22 cellular contexts compared by ENCODE assay signal in the genomic region with DNA sequence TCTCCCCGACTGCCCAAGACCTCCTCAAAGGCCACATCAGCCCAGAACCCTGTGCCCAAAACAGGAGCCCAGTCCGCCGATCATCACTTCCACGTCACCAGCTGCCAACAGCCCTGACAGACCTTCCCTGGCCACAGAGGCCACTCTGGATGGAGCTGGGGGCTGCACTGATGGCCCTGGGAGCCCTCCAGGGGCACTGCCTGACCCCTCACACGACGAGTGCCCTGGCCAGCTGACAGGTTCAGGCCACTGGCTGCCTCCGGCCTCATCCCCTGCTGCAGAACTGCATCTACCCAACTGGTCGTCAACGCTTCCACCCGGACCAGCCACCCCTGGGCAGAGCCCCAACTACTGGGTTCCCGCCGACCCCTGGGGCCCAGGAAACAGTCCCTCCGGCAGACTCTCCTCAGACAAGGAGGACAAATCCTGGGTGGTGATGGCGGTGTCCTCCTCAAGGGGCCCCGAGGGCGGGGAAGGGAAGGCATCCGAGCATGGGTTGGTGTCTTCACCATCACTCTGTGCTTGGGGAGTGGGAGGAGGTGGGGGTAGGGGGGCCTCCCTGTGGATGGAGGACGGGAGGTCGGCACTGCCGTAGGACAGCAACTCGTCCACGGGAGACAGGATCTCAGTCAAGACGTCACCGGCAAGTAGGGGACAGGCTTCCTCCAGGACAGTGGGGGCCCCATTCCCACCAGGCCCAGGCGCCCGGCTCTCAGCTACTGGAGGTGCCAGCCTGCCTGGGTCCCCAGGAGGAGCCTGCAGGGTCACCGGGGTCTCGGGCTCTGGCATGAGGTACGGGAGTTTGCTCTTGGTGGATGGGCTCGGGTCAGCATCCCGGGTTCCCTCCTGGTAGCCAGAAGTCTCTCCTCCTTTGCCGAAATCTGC. TPM values are rescaled to one million over a fixed set of nuclear protein-coding genes. Genes with fewer than 3 reads are reported as not detected.
DNase-seq lines count a peak whose midpoint lies in the region; ATAC-seq and TF ChIP-seq lines count a peak whose summit lies in the region.
"Had no signal": no experiment of that assay in that cellular context is flagged by ENCODE, and none has a peak within 500 bp of the region (broad histone marks: within the 10 kb centered on the region; RNA-seq: fewer than 3 reads in every experiment).

No MANE protein-coding gene starts in this region.

- H3K4me3 ChIP-seq in HEK293 (ENCODE audit: low read depth, low read length) (no peak overlapping the region), adrenal gland (no peak overlapping the region)
- H3K4me3 ChIP-seq: BLaER1 treated with 17β-estradiol and CSF1 and Interleukin-3, amounts not matched to agents 10 nM and 100 nM; GM12878; HAP-1 had no signal

- TF ChIP-seq CTCF in HEK293 (tag by site-specific recombination; IDR thresholded peaks at IDR 0.05) = no peak
- TF ChIP-seq CTCF in adrenal gland (IDR thresholded peaks at IDR 0.05) = no peak

- no peak for TF ChIP-seq POLR2A in adrenal gland (IDR thresholded peaks at IDR 0.05)

- no peak overlapping the region for H3K4me3 Mint-ChIP-seq in stimulated activated naive B cell treated with anti-CD40 and anti-IgM and Interleukin-4, amounts not matched to agents 10 μg/mL and 1 μg/mL and 100 μg/mL, for 72 hours
- H3K4me3 Mint-ChIP-seq: B cell; CD14-positive monocyte; CD4-positive, alpha-beta T cell; CD8-positive, alpha-beta memory T cell had no signal

- H3K9me3 ChIP-seq in HEK293 (ENCODE audit: control insufficient read depth, insufficient read depth, low read depth, low read length) (no peaks in the 10 kb centered on the region), adrenal gland (replicated peaks in 1 of 3) (no peaks in the 10 kb centered on the region)
- H3K9me3 ChIP-seq: BLaER1 treated with 17β-estradiol and CSF1 and Interleukin-3, amounts not matched to agents 10 nM and 100 nM; HAP-1 had no signal

- peak; percentile 18 for DNase-seq in left ventricle myocardium superior
- no peak for DNase-seq in cardiac septum (ENCODE audit: low spot score)
- DNase-seq in adrenal gland = no peak
- no peak for DNase-seq in stimulated activated naive B cell treated with anti-CD40 and anti-IgM and Interleukin-4, amounts not matched to agents 10 μg/mL and 1 μg/mL and 100 μg/mL, for 72 hours
- no peak for DNase-seq in NCI-H510A (lab: John Stamatoyannopoulos, UW)
- DNase-seq: CD4-positive, alpha-beta T cell; DMS 273 treated with DMSO at 0.1 percent for 48 hours; DMS79; EL; GDM1; GOT3 had no signal

- no peaks in the 10 kb centered on the region for H3K36me3 Mint-ChIP-seq in stimulated activated naive B cell treated with anti-CD40 and anti-IgM and Interleukin-4, amounts not matched to agents 10 μg/mL and 1 μg/mL and 100 μg/mL, for 72 hours
- H3K36me3 Mint-ChIP-seq: CD14-positive monocyte; CD8-positive, alpha-beta memory T cell had no signal

- H3K27ac ChIP-seq in HEK293 (ENCODE audit: extremely low read depth, low read depth, low read length) = no peak overlapping the region
- peak overlapping the region in 3 of 5 donors; percentile 69 to 85 (median 84) for H3K27ac ChIP-seq in adrenal gland

- ATAC-seq in left ventricle myocardium superior = no peak
- ATAC-seq in stimulated activated naive B cell treated with anti-CD40 and anti-IgM and Interleukin-4, amounts not matched to agents 10 μg/mL and 1 μg/mL and 100 μg/mL, for 72 hours (replicated peaks) = no peak
- no peak for ATAC-seq in GM21367 (IDR thresholded peaks at IDR 0.05; ENCODE audit: unreplicated experiment)

- peaks cover 15 to 17% of the 10 kb centered on the region in 2 donors for H3K27me3 Mint-ChIP-seq in stimulated activated naive B cell treated with anti-CD40 and anti-IgM and Interleukin-4, amounts not matched to agents 10 μg/mL and 1 μg/mL and 100 μg/mL, for 72 hours
- H3K27me3 Mint-ChIP-seq: B cell; CD4-positive, alpha-beta T cell had no signal

- H3K36me3 ChIP-seq in HEK293 (ENCODE audit: control insufficient read depth in 2 of 2, insufficient read depth in 1 of 2, low read length in 2 of 2) (no peaks in the 10 kb centered on the region), adrenal gland (replicated peaks in 1 of 2) (no peaks in the 10 kb centered on the region)
- H3K36me3 ChIP-seq: BLaER1 treated with 17β-estradiol and CSF1 and Interleukin-3, amounts not matched to agents 10 nM and 100 nM; HAP-1 had no signal

- peak overlapping the region; percentile 7 for H3K27ac Mint-ChIP-seq in stimulated activated naive B cell treated with anti-CD40 and anti-IgM and Interleukin-4, amounts not matched to agents 10 μg/mL and 1 μg/mL and 100 μg/mL, for 72 hours
- H3K27ac Mint-ChIP-seq: B cell; CD14-positive monocyte; CD4-positive, alpha-beta T cell; CD8-positive, alpha-beta memory T cell had no signal

- POLR2A ChIA-PET in HEK293 (lab: Yijun Ruan, JAX) = interaction anchor here (1.4 kb wide), 1 partner anchor 25 kb away, joined by 3 read pairs; no protein-coding TSS in a partner anchor

- no peaks in the 10 kb centered on the region for H3K9me3 Mint-ChIP-seq in stimulated activated naive B cell treated with anti-CD40 and anti-IgM and Interleukin-4, amounts not matched to agents 10 μg/mL and 1 μg/mL and 100 μg/mL, for 72 hours
- H3K9me3 Mint-ChIP-seq: CD14-positive monocyte; CD4-positive, alpha-beta T cell; CD8-positive, alpha-beta memory T cell had no signal

- 86 to 92% (median 88%) methylated on average over 19 to 32 of the region's 32 CpGs for WGBS in adrenal gland, 4 donors

- intact Hi-C loops in left ventricle myocardium superior (cut with micrococcal nuclease) (no loop called here), cardiac septum (cut with DNase I) (no loop called here), adrenal gland (cut with DNase I) (no loop called here)

- no peaks in the 10 kb centered on the region for H3K4me1 ChIP-seq in HEK293 (ENCODE audit: control insufficient read depth, insufficient read depth, low read length)
- peaks cover 23 to 37% of the 10 kb centered on the region in 2 donors for H3K4me1 ChIP-seq in adrenal gland (replicated peaks in 1 of 2)
- H3K4me1 ChIP-seq: HAP-1 had no signal

- no peaks in the 10 kb centered on the region for H3K27me3 ChIP-seq in adrenal gland
- H3K27me3 ChIP-seq: BLaER1 treated with 17β-estradiol and CSF1 and Interleukin-3, amounts not matched to agents 10 nM and 100 nM had no signal

- H3K4me1 Mint-ChIP-seq in stimulated activated naive B cell treated with anti-CD40 and anti-IgM and Interleukin-4, amounts not matched to agents 10 μg/mL and 1 μg/mL and 100 μg/mL, for 72 hours = peaks cover 0 to 2% of the 10 kb centered on the region in 2 donors
- H3K4me1 Mint-ChIP-seq: B cell; CD14-positive monocyte; CD8-positive, alpha-beta memory T cell had no signal

- CTCF ChIA-PET in HEK293 (lab: Yijun Ruan, JAX) = interaction anchor here (1.0 kb wide), 2 partner anchors 25 to 30 kb away, joined by 3 read pairs; no protein-coding TSS in a partner anchor

TF ChIP-seq in HEK293, 187 proteins besides CTCF, POLR2A, EP300 and RAD21:
- no peak for TF ChIP-seq ZNF140 (tag by site-specific recombination; IDR thresholded peaks at IDR 0.05)
- TF ChIP-seq ZFHX2 (tag by site-specific recombination; conservative IDR thresholded peaks at IDR 0.05) = 0 out of 2 replicates have a peak, but pooled peaks have one; percentile 7
TF ChIP-seq in HEK293: peak in this region for 1.

RNA-seq across cellular contexts. Expression of gene QSOX2, which starts 7.9 kb away (rescaled TPM):
- total RNA-seq in left ventricle myocardium superior (8.7 TPM), cardiac septum (7.2 TPM), adrenal gland (10 to 100 TPM in 4 of 8 donors, 1 to 10 TPM in 4; 6.4 to 14.3 (median 10.6) TPM)
- 10 to 100 TPM in 1 of 3 donors, 1 to 10 TPM in 2; 7.1 to 11.4 (median 7.6) TPM for polyA plus RNA-seq in adrenal gland

RNA-seq across cellular contexts. Expression of gene LHX3, which starts 48.6 kb away (rescaled TPM):
- total RNA-seq in left ventricle myocardium superior (not detected), cardiac septum (not detected), adrenal gland (not detected)
- polyA plus RNA-seq in adrenal gland = not detected
- total RNA-seq: A172; CD8-positive, alpha-beta memory T cell; GM12878 had no signal
- polyA plus RNA-seq: AG04450; CD14-positive monocyte; CD8-positive, alpha-beta memory T cell; GM12878 had no signal

RNA-seq across cellular contexts. Expression of gene CCDC187, which starts 50.4 kb away (rescaled TPM):
- total RNA-seq in left ventricle myocardium superior (not detected), cardiac septum (0.03 TPM), adrenal gland (under 1 TPM in 7 of 8 donors, not detected in 1; 0.04 to 0.19 (median 0.09) TPM)
- polyA plus RNA-seq in adrenal gland = under 1 TPM; under 0.01 to 0.08 (median 0.04) TPM
- total RNA-seq: A673; CD4-positive, alpha-beta T cell; CD8-positive, alpha-beta memory T cell had no signal
- polyA plus RNA-seq: AG04450; CD14-positive monocyte; CD8-positive, alpha-beta memory T cell had no signal
